In genomic region chr3:24503499-24504176, GRCh38 we compare ENCODE assay signal across 11 cellular contexts. TPM values are rescaled to one million over a fixed set of nuclear protein-coding genes. Genes with fewer than 3 reads are reported as not detected.
A peak's percentile ranks its signal among the peaks of the same experiment; 100 is the strongest.
DNase-seq lines count a peak whose midpoint lies in the region; ATAC-seq and TF ChIP-seq lines count a peak whose summit lies in the region.
"Had no signal": no experiment of that assay in that cellular context is flagged by ENCODE, and none has a peak within 500 bp of the region (broad histone marks: within the 10 kb centered on the region; RNA-seq: fewer than 3 reads in every experiment).

No MANE protein-coding gene starts in this region.

- no peak overlapping the region for H3K4me3 ChIP-seq in upper lobe of right lung
- no peak overlapping the region for H3K4me3 ChIP-seq in CD8-positive, alpha-beta T cell (ENCODE audit: low read depth, low read length)

- peaks cover 4% of the 10 kb centered on the region for H3K4me1 ChIP-seq in upper lobe of right lung
- no peaks in the 10 kb centered on the region for H3K4me1 ChIP-seq in CD8-positive, alpha-beta T cell (ENCODE audit: insufficient read depth, low read length)

- H3K27me3 ChIP-seq in upper lobe of right lung: no peaks in the 10 kb centered on the region
- H3K27me3 ChIP-seq in CD8-positive, alpha-beta T cell (ENCODE audit: insufficient read depth, low read length): no peaks in the 10 kb centered on the region

- intact Hi-C loops in upper lobe of right lung (cut with DNase I): no loop called here
- intact Hi-C loops in CD8-positive, alpha-beta T cell (cut with DNase I, micrococcal nuclease): no loop called here

- POLR2A ChIA-PET in CD8-positive, alpha-beta T cell (lab: Charles Lee): no interaction called here

- no peaks in the 10 kb centered on the region for H3K9me3 ChIP-seq in upper lobe of right lung
- H3K9me3 ChIP-seq in CD8-positive, alpha-beta T cell (ENCODE audit: low read length): no peaks in the 10 kb centered on the region

- H3K4me3 Mint-ChIP-seq in activated naive CD8-positive, alpha-beta T cell treated with anti-CD3 and anti-CD28 coated beads, Interleukin-2, amount 50 U/mL, for 24 hours: no peak overlapping the region
- H3K4me3 Mint-ChIP-seq in activated naive CD8-positive, alpha-beta T cell treated with anti-CD3 and anti-CD28 coated beads for 36 hours: no peak overlapping the region
- no peak overlapping the region for H3K4me3 Mint-ChIP-seq in CD8-positive, alpha-beta T cell
- H3K4me3 Mint-ChIP-seq: type B pancreatic cell had no signal

- no peak for TF ChIP-seq CTCF in upper lobe of right lung (IDR thresholded peaks at IDR 0.05)
- TF ChIP-seq CTCF in CD8-positive, alpha-beta T cell (IDR thresholded peaks at IDR 0.05): no peak

- peak overlapping the region; percentile 13 for H3K27ac Mint-ChIP-seq in activated naive CD8-positive, alpha-beta T cell treated with anti-CD3 and anti-CD28 coated beads, Interleukin-2, amount 50 U/mL, for 24 hours
- H3K27ac Mint-ChIP-seq in activated naive CD8-positive, alpha-beta T cell treated with anti-CD3 and anti-CD28 coated beads for 36 hours: no peak overlapping the region
- H3K27ac Mint-ChIP-seq in CD8-positive, alpha-beta T cell: no peak overlapping the region
- H3K27ac Mint-ChIP-seq: type B pancreatic cell had no signal

- no peaks in the 10 kb centered on the region for H3K36me3 Mint-ChIP-seq in activated naive CD8-positive, alpha-beta T cell treated with anti-CD3 and anti-CD28 coated beads, Interleukin-2, amount 50 U/mL, for 24 hours (ENCODE audit: low read depth)
- H3K36me3 Mint-ChIP-seq in activated naive CD8-positive, alpha-beta T cell treated with anti-CD3 and anti-CD28 coated beads for 36 hours: no peaks in the 10 kb centered on the region
- no peaks in the 10 kb centered on the region for H3K36me3 Mint-ChIP-seq in CD8-positive, alpha-beta T cell
- H3K36me3 Mint-ChIP-seq: type B pancreatic cell had no signal

- CTCF ChIA-PET in CD8-positive, alpha-beta T cell (lab: Charles Lee): no interaction called here

- H3K36me3 ChIP-seq in upper lobe of right lung: no peaks in the 10 kb centered on the region
- H3K36me3 ChIP-seq in CD8-positive, alpha-beta T cell (ENCODE audit: insufficient read depth, low read length): no peaks in the 10 kb centered on the region

- no peak overlapping the region for H3K27ac ChIP-seq in upper lobe of right lung
- no peak overlapping the region for H3K27ac ChIP-seq in CD8-positive, alpha-beta T cell (ENCODE audit: low read depth, low read length)

- no peaks in the 10 kb centered on the region for H3K9me3 Mint-ChIP-seq in activated naive CD8-positive, alpha-beta T cell treated with anti-CD3 and anti-CD28 coated beads, Interleukin-2, amount 50 U/mL, for 24 hours
- H3K9me3 Mint-ChIP-seq in activated naive CD8-positive, alpha-beta T cell treated with anti-CD3 and anti-CD28 coated beads for 36 hours: no peaks in the 10 kb centered on the region
- H3K9me3 Mint-ChIP-seq in CD8-positive, alpha-beta T cell: no peaks in the 10 kb centered on the region

- ATAC-seq in activated naive CD8-positive, alpha-beta T cell treated with anti-CD3 and anti-CD28 coated beads, Interleukin-2, amount 50 U/mL, for 24 hours: peak; percentile 37
- ATAC-seq in HG02623 (IDR thresholded peaks at IDR 0.05; ENCODE audit: unreplicated experiment): peak; percentile 86
- ATAC-seq in HG03558 (IDR thresholded peaks at IDR 0.05; ENCODE audit: extremely low read depth, unreplicated experiment): peak; percentile 81
- peak; percentile 53 for ATAC-seq in upper lobe of right lung
- ATAC-seq in CD8-positive, alpha-beta T cell: no peak

- DNase-seq in activated naive CD8-positive, alpha-beta T cell treated with anti-CD3 and anti-CD28 coated beads, Interleukin-2, amount 50 U/mL, for 24 hours: no peak
- no peak for DNase-seq in activated naive CD8-positive, alpha-beta T cell treated with anti-CD3 and anti-CD28 coated beads for 36 hours
- DNase-seq in upper lobe of right lung (no peak), nucleus accumbens (lab: John Stamatoyannopoulos, UW) (no peak), NCI-H187 (lab: John Stamatoyannopoulos, UW) (no peak)
- no peak for DNase-seq in CD8-positive, alpha-beta T cell
- DNase-seq: activated CD4-positive, alpha-beta T cell treated with anti-CD3 and anti-CD28 coated beads, Interleukin-2, amount 50 U/mL, for 48 hours; NCI-H1436 had no signal

- peaks cover 23% of the 10 kb centered on the region for H3K4me1 Mint-ChIP-seq in activated naive CD8-positive, alpha-beta T cell treated with anti-CD3 and anti-CD28 coated beads, Interleukin-2, amount 50 U/mL, for 24 hours
- peaks cover 9% of the 10 kb centered on the region for H3K4me1 Mint-ChIP-seq in activated naive CD8-positive, alpha-beta T cell treated with anti-CD3 and anti-CD28 coated beads for 36 hours
- no peaks in the 10 kb centered on the region for H3K4me1 Mint-ChIP-seq in CD8-positive, alpha-beta T cell (ENCODE audit: low read depth)

- peaks cover 5% of the 10 kb centered on the region for H3K27me3 Mint-ChIP-seq in activated naive CD8-positive, alpha-beta T cell treated with anti-CD3 and anti-CD28 coated beads, Interleukin-2, amount 50 U/mL, for 24 hours
- peaks cover 16% of the 10 kb centered on the region for H3K27me3 Mint-ChIP-seq in activated naive CD8-positive, alpha-beta T cell treated with anti-CD3 and anti-CD28 coated beads for 36 hours
- H3K27me3 Mint-ChIP-seq in CD8-positive, alpha-beta T cell (ENCODE audit: low read depth): no peaks in the 10 kb centered on the region

RNA-seq across cellular contexts. Expression of gene THRB, which starts 9.0 kb away (rescaled TPM):
- total RNA-seq in activated naive CD8-positive, alpha-beta T cell treated with anti-CD3 and anti-CD28 coated beads for 36 hours: not detected
- 19.7 TPM for total RNA-seq in upper lobe of right lung
- total RNA-seq in CD8-positive, alpha-beta T cell: not detected

Comparison
In these comparisons a context has a peak if more than half of its experiments do, and no peak if none do; other contexts are left out.
1. RNA of gene THRB, which starts 9.0 kb away (total RNA-seq): 19.7 TPM in upper lobe of right lung (single experiment); not detected in activated naive CD8-positive, alpha-beta T cell treated with anti-CD3 and anti-CD28 coated beads for 36 hours and not detected in CD8-positive, alpha-beta T cell; every median in the first group is over 10 times any median in the second.